ENCODE assay signal across 9 cellular contexts in the genomic region with DNA sequence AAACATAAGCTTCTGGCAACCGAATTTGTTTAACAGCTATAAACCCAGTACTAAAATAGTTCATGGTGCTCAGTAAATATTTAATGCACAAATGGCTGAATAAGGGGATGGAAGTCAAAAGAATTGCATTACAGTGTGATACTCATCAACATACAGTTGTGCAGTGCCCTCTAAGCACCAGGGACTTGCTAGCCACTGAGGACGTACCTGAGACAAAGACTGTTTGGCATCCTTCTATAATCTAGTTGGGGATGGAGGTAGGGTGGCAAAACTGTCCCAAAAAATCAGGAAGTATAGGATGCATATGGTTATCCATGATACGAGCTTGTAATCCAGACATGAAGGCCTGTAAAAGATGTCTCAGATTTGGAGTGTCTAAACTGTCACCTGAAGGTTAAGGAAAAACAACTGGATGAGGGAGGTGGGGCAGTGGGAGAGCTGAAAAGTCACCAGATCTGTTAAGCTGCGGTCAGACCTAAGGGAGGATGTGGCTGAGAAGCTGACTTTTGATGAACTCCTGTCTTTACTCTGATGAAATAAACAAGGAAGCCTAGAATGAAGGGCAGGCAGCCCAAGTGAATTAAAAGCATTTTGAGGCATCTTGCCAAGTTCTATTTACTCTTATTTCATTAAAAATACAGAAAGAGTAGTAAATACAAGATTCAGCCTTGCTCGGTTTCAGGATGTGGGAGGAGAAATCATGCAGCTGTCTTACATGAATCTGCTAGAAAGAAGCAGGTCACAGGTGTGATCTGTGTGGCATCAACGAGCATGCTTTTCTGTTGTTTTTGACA. TPM values are rescaled to one million over a fixed set of nuclear protein-coding genes. Genes with fewer than 3 reads are reported as not detected.
DNase-seq lines count a peak whose midpoint lies in the region; ATAC-seq and TF ChIP-seq lines count a peak whose summit lies in the region.
"Had no signal": no experiment of that assay in that cellular context is flagged by ENCODE, and none has a peak within 500 bp of the region (broad histone marks: within the 10 kb centered on the region; RNA-seq: fewer than 3 reads in every experiment).

No MANE protein-coding gene starts in this region.

- H3K4me3 Mint-ChIP-seq in immature natural killer cell, result peak overlapping the region; percentile 18 to 76 (median 70)
- H3K4me3 Mint-ChIP-seq: dendritic cell treated with granulocyte-macrophage colony-stimulating factor and Interleukin-4, amounts not matched to agents 40 ng/mL and 50 ng/mL, for 4 days had no signal

- peak overlapping the region; percentile 43 for H3K4me3 ChIP-seq in OCI-LY7 (ENCODE audit: low read depth, low read length, poor library complexity, severe bottlenecking)

- ATAC-seq in GM18868 (IDR thresholded peaks at IDR 0.05; ENCODE audit: unreplicated experiment) (peak; percentile 77), HG02763 (IDR thresholded peaks at IDR 0.05; ENCODE audit: unreplicated experiment) (peak; percentile 71)

- POLR2A ChIA-PET in OCI-LY7 (lab: Charles Lee), result interaction anchor here (0.6 to 3.1 kb wide), 12 partner anchors 9 to 467 kb away, joined by 3 to 35 read pairs (median 6); no protein-coding TSS in a partner anchor

- H3K9me2 ChIP-seq in OCI-LY7 (ENCODE audit: insufficient read depth, low read length), result no peaks in the 10 kb centered on the region

- H2AFZ ChIP-seq in OCI-LY7 (ENCODE audit: low read length), result peak overlapping the region; percentile 88

- peaks cover 0 to 5% (median 4%) of the 10 kb centered on the region in 3 donors for H3K36me3 Mint-ChIP-seq in immature natural killer cell

- peak overlapping the region; percentile 85 for H3K27ac ChIP-seq in OCI-LY7 (ENCODE audit: low read depth, low read length, poor library complexity, severe bottlenecking)

- no peaks in the 10 kb centered on the region for H3K9me3 Mint-ChIP-seq in immature natural killer cell

- no peaks in the 10 kb centered on the region for H3K79me2 ChIP-seq in OCI-LY7 (ENCODE audit: insufficient read depth, low read depth, low read length)

- no TSS peak for BruUV-seq in OCI-LY7 (replicated peaks; lab: Mats Ljungman, UMichigan)

- peaks cover 5% of the 10 kb centered on the region; the same call in 1 of the 2 replicates for H3K9me3 ChIP-seq in OCI-LY7 (ENCODE audit: low read length)

- peaks cover 39% of the 10 kb centered on the region for H3K4me1 ChIP-seq in OCI-LY7 (ENCODE audit: insufficient read depth, low read length, poor library complexity, severe bottlenecking)

- TF ChIP-seq CTCF in OCI-LY7 (conservative IDR thresholded peaks at IDR 0.05; ENCODE audit: low read length), result no peak

- CTCF ChIA-PET in OCI-LY7 (lab: Charles Lee; ENCODE audit: unreplicated experiment), result interaction anchor here (0.7 to 2.2 kb wide), 4 partner anchors 10 to 19 kb away, joined by 3 to 7 read pairs (median 4); no protein-coding TSS in a partner anchor

- no peaks in the 10 kb centered on the region for H3K36me3 ChIP-seq in OCI-LY7 (ENCODE audit: insufficient read depth, low read length)

- H3K27ac Mint-ChIP-seq in immature natural killer cell, result peak overlapping the region; percentile 81 to 92 (median 86)
- H3K27ac Mint-ChIP-seq: dendritic cell treated with granulocyte-macrophage colony-stimulating factor and Interleukin-4, amounts not matched to agents 40 ng/mL and 50 ng/mL, for 4 days had no signal

- peaks cover 0 to 3% (median 1%) of the 10 kb centered on the region in 3 donors for H3K27me3 Mint-ChIP-seq in immature natural killer cell (ENCODE audit: low read depth in 3 of 3)
- H3K27me3 Mint-ChIP-seq: dendritic cell treated with granulocyte-macrophage colony-stimulating factor and Interleukin-4, amounts not matched to agents 40 ng/mL and 50 ng/mL, for 4 days had no signal

- H3K4me2 ChIP-seq in OCI-LY7 (ENCODE audit: low read length), result peak overlapping the region; percentile 74

- H4K20me1 ChIP-seq in OCI-LY7 (ENCODE audit: insufficient read depth, low read length), result no peaks in the 10 kb centered on the region

- DNase-seq in OCI-LY7 (ENCODE audit: low spot score) (peak; percentile 82), immature natural killer cell (peak; percentile 57 to 76 (median 63)), islet precursor cell (no peak), hypothalamus (lab: John Stamatoyannopoulos, UW) (no peak), NCI-H748 treated with DMSO at 0.1 percent for 48 hours (lab: John Stamatoyannopoulos, UW) (no peak), DMS 273 (lab: John Stamatoyannopoulos, UW; ENCODE audit: unreplicated experiment) (no peak)

- intact Hi-C loops in OCI-LY7 (cut with micrococcal nuclease; ENCODE audit: unreplicated experiment), result loop anchor here (1.0 kb wide), 2 partner anchors 11 to 19 kb away; no protein-coding TSS in a partner anchor

- peaks cover 71 to 77% of the 10 kb centered on the region in 2 donors for H3K4me1 Mint-ChIP-seq in immature natural killer cell

RNA-seq across cellular contexts. Expression of a gene that starts 12.0 kb away (rescaled TPM):
- 92.0 and 103 TPM in 2 replicates for total RNA-seq in OCI-LY7 (2014; rRNA removed; shearing (Covaris generic))
- 176 and 214 TPM in 2 replicates for total RNA-seq in OCI-LY7 (2022)
- polyA plus RNA-seq in immature natural killer cell, result 100 to 1,000 TPM in 1 of 3 donors, 10 to 100 TPM in 2; 33.4 to 133 (median 60.9) TPM

Comparison
In these comparisons a context has a peak if more than half of its experiments do, and no peak if none do; other contexts are left out.
1. DNase-seq: peak in OCI-LY7 (single experiment) and immature natural killer cell (3 of 3); none in islet precursor cell (single experiment), hypothalamus (0 of 51), NCI-H748 treated with DMSO at 0.1 percent for 48 hours (single experiment) and DMS 273 (single experiment).